8 cellular contexts compared by ENCODE assay signal in the genomic region with DNA sequence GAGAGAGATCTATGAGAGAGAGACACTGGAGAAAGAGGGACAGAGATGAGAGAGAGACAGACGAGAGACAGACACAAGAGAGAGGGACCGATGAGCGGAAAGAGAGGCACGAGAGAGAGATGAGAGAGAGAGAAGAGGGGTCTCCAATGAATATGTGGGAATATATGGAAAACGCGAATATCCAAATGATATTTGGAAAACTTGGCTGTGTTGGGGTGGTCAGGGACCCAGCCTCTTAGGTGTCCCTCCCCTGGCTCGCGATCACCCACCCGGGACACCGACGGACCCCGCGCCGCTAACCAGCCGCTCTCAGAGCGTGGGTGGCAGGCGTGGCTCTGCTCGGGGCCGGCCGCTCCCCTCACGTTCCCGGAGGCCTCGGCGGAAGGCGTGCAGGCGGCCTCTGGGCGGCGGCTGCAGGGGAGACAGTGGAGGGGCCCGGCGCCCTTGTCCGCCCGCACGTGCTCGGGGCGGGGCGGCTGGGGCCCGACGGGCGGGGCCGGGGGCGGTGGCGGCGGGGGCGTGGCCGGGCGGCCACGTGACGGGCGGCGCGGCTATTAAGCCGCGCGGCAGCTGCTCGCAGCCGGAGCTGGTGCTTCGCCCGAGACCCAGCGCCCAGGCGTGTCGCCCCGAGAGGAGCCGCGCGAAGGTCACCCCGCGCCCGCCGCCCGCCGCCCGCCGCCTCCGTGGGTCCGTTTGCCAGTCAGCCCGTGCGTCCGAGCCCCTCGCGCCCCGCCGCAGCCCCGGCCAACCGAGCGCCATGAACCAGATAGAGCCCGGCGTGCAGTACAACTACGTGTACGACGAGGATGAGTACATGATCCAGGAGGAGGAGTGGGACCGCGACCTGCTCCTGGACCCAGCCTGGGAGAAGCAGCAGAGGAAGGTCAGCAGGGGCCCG. TPM values are rescaled to one million over a fixed set of nuclear protein-coding genes. Genes with fewer than 3 reads are reported as not detected.
DNase-seq lines count a peak whose midpoint lies in the region; ATAC-seq and TF ChIP-seq lines count a peak whose summit lies in the region.

A gene (plus strand): TSS at position 583 of the 898 bp plus-strand sequence. CDS start 175 bp downstream, at position 758.

- peaks cover 8% of the 10 kb centered on the region for H3K9me3 Mint-ChIP-seq in endodermal cell

- peaks cover 5% of the 10 kb centered on the region for H3K9me3 ChIP-seq in endodermal cell (ENCODE audit: control insufficient read depth, low read length)

- H3K27ac ChIP-seq in endodermal cell (ENCODE audit: low read depth, low read length): no peak within 1 kb of the TSS

- peak within 1 kb of the TSS; percentile 44 for H3K4me3 Mint-ChIP-seq in endodermal cell

- ATAC-seq in GM21786 (IDR thresholded peaks at IDR 0.05; ENCODE audit: unreplicated experiment): peak; percentile 73

- H3K4me1 ChIP-seq in endodermal cell (ENCODE audit: control insufficient read depth, insufficient read depth, low read length): no peaks in the 10 kb centered on the region

- no peaks in the 10 kb centered on the region for H3K36me3 ChIP-seq in endodermal cell (ENCODE audit: control insufficient read depth, insufficient read depth, low read length)

- H3K4me1 Mint-ChIP-seq in endodermal cell: peaks cover 7% of the 10 kb centered on the region

- no peaks in the 10 kb centered on the region for H3K36me3 Mint-ChIP-seq in endodermal cell (ENCODE audit: low read depth)

- no peak for TF ChIP-seq CTCF in endodermal cell (conservative IDR thresholded peaks at IDR 0.05)

- peak within 1 kb of the TSS; percentile 71 for H3K4me3 ChIP-seq in endodermal cell (ENCODE audit: low read length)

- peaks cover 48% of the 10 kb centered on the region for H3K27me3 ChIP-seq in endodermal cell (ENCODE audit: control insufficient read depth, insufficient read depth, low read length, poor library complexity, severe bottlenecking)

- DNase-seq in D341Med (ENCODE audit: low spot score) (peak; percentile 94), NCI-H1092 (lab: John Stamatoyannopoulos, UW) (peak; percentile 68), endodermal cell (peak; percentile 86), mucosa of gallbladder (ENCODE audit: low spot score) (peak; percentile 29), GM19240 (ENCODE audit: insufficient read length, low spot score) (no peak)
- DNase-seq in activated CD8-positive, alpha-beta memory T cell treated with anti-CD3 and anti-CD28 coated beads for 24 hours: peak; percentile 78
- peak; percentile 13 for DNase-seq in stimulated activated CD8-positive, alpha-beta memory T cell treated with anti-CD3 and anti-CD28 coated beads, Interleukin-7, amount 100 ng/mL, for 24 hours (ENCODE audit: low read depth)

- no peak within 1 kb of the TSS for H3K27ac Mint-ChIP-seq in endodermal cell

- H3K27me3 Mint-ChIP-seq in endodermal cell (ENCODE audit: insufficient read depth): peaks cover 57% of the 10 kb centered on the region

- WGBS in endodermal cell (ENCODE audit: insufficient coverage in 1 of 2, insufficient read length in 1 of 2), 2 experiments: 8 to 49% methylated on average over 10 to 93 of the region's 93 CpGs

- no peak within 1 kb of the TSS for H3K9ac ChIP-seq in endodermal cell (ENCODE audit: extremely low read depth, low read length, poor library complexity, severe bottlenecking)

RNA-seq across cellular contexts. Expression of the gene that starts here (rescaled TPM):
- total RNA-seq in endodermal cell (1 to 10 TPM in 1 of 2 donors, under 1 TPM in 1; 0.79 to 2.2 TPM), mucosa of gallbladder (5.0 TPM)
- 1.9 TPM for polyA plus RNA-seq in endodermal cell (2013, experiment 1 of 2)
- polyA plus RNA-seq in endodermal cell (2013, experiment 2 of 2): 1.2 TPM
